ENCODE assay signal across 9 cellular contexts in the genomic region with DNA sequence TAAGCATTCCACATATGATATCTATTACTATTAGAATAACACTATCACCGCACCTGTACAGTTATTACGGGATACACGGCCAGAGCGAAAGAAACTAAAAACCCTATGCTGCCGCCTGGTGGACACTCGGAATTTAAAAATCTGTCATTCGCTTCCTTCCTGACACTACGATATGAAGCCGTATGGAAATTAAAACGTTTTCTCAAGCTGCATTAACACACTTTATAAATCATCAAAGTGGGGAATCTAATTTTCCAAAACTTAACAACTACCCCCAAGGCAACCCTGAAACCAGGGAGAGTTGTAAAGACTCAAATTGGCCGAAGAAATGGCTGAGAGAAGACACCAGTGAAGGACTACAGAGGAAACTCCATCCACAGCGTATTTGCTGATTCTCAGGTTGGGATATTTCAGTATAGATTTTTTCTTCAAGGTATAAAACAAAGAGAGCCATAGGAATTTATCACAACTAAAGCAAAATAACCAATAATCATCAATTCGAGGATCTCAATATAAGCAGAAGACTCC. TPM values are rescaled to one million over a fixed set of nuclear protein-coding genes. Genes with fewer than 3 reads are reported as not detected.
DNase-seq lines count a peak whose midpoint lies in the region; ATAC-seq and TF ChIP-seq lines count a peak whose summit lies in the region.
"Had no signal": no experiment of that assay in that cellular context is flagged by ENCODE, and none has a peak within 500 bp of the region (broad histone marks: within the 10 kb centered on the region; RNA-seq: fewer than 3 reads in every experiment).

No MANE protein-coding gene starts in this region.

- H2BK15ac ChIP-seq in neuronal stem cell (ENCODE audit: low read length), result no peak overlapping the region

- no CpG with 5 or more reads among the region's 13 CpGs for whole genome bisulfite sequencing in neuronal stem cell (ENCODE audit: extremely low coverage in 2 of 2, insufficient read length in 2 of 2, insufficient replicate concordance in 1 of 2), 2 donors
- WGBS in thyroid gland, 2 donors, result 19 to 20% methylated on average over 13 of the region's 13 CpGs

- H4K8ac ChIP-seq in neuronal stem cell (ENCODE audit: low read depth, low read length), result no peak overlapping the region

- TF ChIP-seq CTCF in CD14-positive monocyte (IDR thresholded peaks at IDR 0.05) (peak; percentile 90), fibroblast of pulmonary artery (IDR thresholded peaks at IDR 0.05; ENCODE audit: low read length, missing control alignments) (peak; percentile 72), thyroid gland (IDR thresholded peaks at IDR 0.05) (peak; percentile 30 to 84 (median 63))

- H3K9me3 ChIP-seq in neuronal stem cell (replicated peaks in 1 of 2; ENCODE audit: control insufficient read depth in 2 of 2, insufficient read depth in 1 of 2, low read depth in 1 of 2, low read length in 2 of 2) (no peaks in the 10 kb centered on the region), thyroid gland (no peaks in the 10 kb centered on the region)
- H3K9me3 ChIP-seq: SJSA1 had no signal

- H3K79me1 ChIP-seq in neuronal stem cell (ENCODE audit: low read depth, low read length), result no peaks in the 10 kb centered on the region

- intact Hi-C loops in CD14-positive monocyte (cut with micrococcal nuclease) (loop anchor here in 1 of 2 donors (2.0 to 5.0 kb wide), 2 partner anchors 42 to 416 kb away; no protein-coding TSS in a partner anchor), thyroid gland (cut with DNase I) (loop anchor here (5.0 kb wide), 1 partner anchor 81 kb away; no protein-coding TSS in a partner anchor)

- H2BK5ac ChIP-seq in neuronal stem cell (ENCODE audit: low read length), result no peak overlapping the region

- H4K91ac ChIP-seq in neuronal stem cell (ENCODE audit: low read depth, low read length, poor library complexity), result no peak overlapping the region

- H3K27ac ChIP-seq in neuronal stem cell (replicated peaks; ENCODE audit: low read length), result no peak overlapping the region
- no peak overlapping the region for H3K27ac ChIP-seq in thyroid gland
- H3K27ac ChIP-seq: SJSA1 had no signal

- H2AFZ ChIP-seq in neuronal stem cell (ENCODE audit: low read length), result peak overlapping the region; percentile 64

- H3K36me3 Mint-ChIP-seq in CD14-positive monocyte, result peaks cover 3 to 8% of the 10 kb centered on the region in 2 donors
- H3K36me3 Mint-ChIP-seq in activated T-cell treated with anti-CD3 and anti-CD28 coated beads, Interleukin-2, amount 50 U/mL, for 4 hours (ENCODE audit: insufficient read depth), result no peaks in the 10 kb centered on the region

- no peak overlapping the region for H2BK12ac ChIP-seq in neuronal stem cell (ENCODE audit: low read length)

- peak; percentile 67 for ATAC-seq in GM19324 (IDR thresholded peaks at IDR 0.05; ENCODE audit: low FRiP score, unreplicated experiment)
- ATAC-seq in activated T-cell treated with anti-CD3 and anti-CD28 coated beads, Interleukin-2, amount 50 U/mL, for 4 hours, result peak; percentile 57 to 58

- no peak overlapping the region for H3K14ac ChIP-seq in neuronal stem cell (ENCODE audit: low read length)

- no peak overlapping the region for H3K18ac ChIP-seq in neuronal stem cell (ENCODE audit: low read length)

- H3K4me2 ChIP-seq in neuronal stem cell (ENCODE audit: insufficient read depth, low read length, poor library complexity, severe bottlenecking), result no peak overlapping the region

- no peak overlapping the region for H3K9ac ChIP-seq in neuronal stem cell (ENCODE audit: low read depth, low read length, poor library complexity)

- peaks cover 4% of the 10 kb centered on the region for H3K4me1 Mint-ChIP-seq in CD14-positive monocyte
- H3K4me1 Mint-ChIP-seq in activated T-cell treated with anti-CD3 and anti-CD28 coated beads, Interleukin-2, amount 50 U/mL, for 4 hours (ENCODE audit: low read depth), result peaks cover 3% of the 10 kb centered on the region

- no peak overlapping the region for H3K4ac ChIP-seq in neuronal stem cell (ENCODE audit: low read length)

- H3K27ac Mint-ChIP-seq in CD14-positive monocyte, result peak overlapping the region in 1 of 7 donors; percentile 23

- no peaks in the 10 kb centered on the region for H3K4me1 ChIP-seq in neuronal stem cell (ENCODE audit: control insufficient read depth in 2 of 2, insufficient read depth in 1 of 2, low read depth in 1 of 2, low read length in 2 of 2)
- H3K4me1 ChIP-seq in thyroid gland, result no peaks in the 10 kb centered on the region
- H3K4me1 ChIP-seq: SJSA1 had no signal

- H3K23ac ChIP-seq in neuronal stem cell (ENCODE audit: low read depth, low read length, poor library complexity), result no peak overlapping the region

- H3K27me3 Mint-ChIP-seq in CD14-positive monocyte (ENCODE audit: low read depth in 3 of 3), result peaks cover 0 to 2% (median 0%) of the 10 kb centered on the region in 3 donors
- H3K27me3 Mint-ChIP-seq in activated T-cell treated with anti-CD3 and anti-CD28 coated beads, Interleukin-2, amount 50 U/mL, for 4 hours (ENCODE audit: low read depth), result peaks cover 17% of the 10 kb centered on the region

- no peaks in the 10 kb centered on the region for H3K9me3 Mint-ChIP-seq in CD14-positive monocyte
- no peaks in the 10 kb centered on the region for H3K9me3 Mint-ChIP-seq in activated T-cell treated with anti-CD3 and anti-CD28 coated beads, Interleukin-2, amount 50 U/mL, for 4 hours

- H3K4me3 ChIP-seq in fibroblast of pulmonary artery (replicated peaks; ENCODE audit: low read depth, low read length) (peak overlapping the region; percentile 32), neuronal stem cell (ENCODE audit: low read length in 2 of 2) (no peak overlapping the region), thyroid gland (replicated peaks in 1 of 3) (no peak overlapping the region)
- H3K4me3 ChIP-seq: SJSA1 had no signal

- H3K4me3 Mint-ChIP-seq in CD14-positive monocyte, result peak overlapping the region in 1 of 2 donors; percentile 75
- H3K4me3 Mint-ChIP-seq in activated T-cell treated with anti-CD3 and anti-CD28 coated beads, Interleukin-2, amount 50 U/mL, for 4 hours, result peak overlapping the region; percentile 37

- DNase-seq in CD14-positive monocyte (ENCODE audit: low spot score) (no peak), HT1080 (ENCODE audit: low read depth) (peak; percentile 52), OCI-M2 (lab: John Stamatoyannopoulos, UW; ENCODE audit: unreplicated experiment) (peak; percentile 60), fibroblast of pulmonary artery (ENCODE audit: low read depth) (peak; percentile 53), neuronal stem cell (ENCODE audit: low spot score) (peak; percentile 27), thyroid gland (peak; percentile 60 to 69)
- peak; percentile 60 for DNase-seq in activated T-cell treated with anti-CD3 and anti-CD28 coated beads, Interleukin-2, amount 50 U/mL, for 4 hours

- no peak overlapping the region for H2BK120ac ChIP-seq in neuronal stem cell (ENCODE audit: low read depth, low read length)

- TF ChIP-seq POLR2A in thyroid gland (IDR thresholded peaks at IDR 0.05), result no peak

- H2AK5ac ChIP-seq in neuronal stem cell (ENCODE audit: low read depth, low read length), result no peak overlapping the region

- peaks cover 0 to 29% (median 0%) of the 10 kb centered on the region in 3 experiments for H3K27me3 ChIP-seq in neuronal stem cell (ENCODE audit: control insufficient read depth in 3 of 3, insufficient read depth in 3 of 3, low read depth in 1 of 3, low read length in 3 of 3)
- H3K27me3 ChIP-seq in thyroid gland, result no peaks in the 10 kb centered on the region

- H3K36me3 ChIP-seq in neuronal stem cell (replicated peaks in 1 of 2; ENCODE audit: control insufficient read depth in 2 of 2, insufficient read depth in 2 of 2, low read length in 2 of 2) (no peaks in the 10 kb centered on the region), thyroid gland (no peaks in the 10 kb centered on the region)
- H3K36me3 ChIP-seq: SJSA1 had no signal

RNA-seq across cellular contexts. Expression of a gene that starts 1.4 kb away (rescaled TPM):
- under 1 TPM in 1 of 2 donors, not detected in 1; 0.09 TPM for polyA plus RNA-seq in CD14-positive monocyte
- 0.03 TPM in 1 of 2 replicates, not detected in the other for total RNA-seq in HT1080 (2014; rRNA removed; shearing (Covaris generic))
- not detected in 2 replicates for polyA plus RNA-seq in HT1080 (2015; cell fraction: cytosol; rRNA removed)
- polyA plus RNA-seq in HT1080 (2015; cell fraction: nucleus; rRNA removed), result not detected in 2 replicates
- under 1 TPM in 1 of 3 donors, not detected in 2; 0.05 TPM for total RNA-seq in activated T-cell treated with anti-CD3 and anti-CD28 coated beads, Interleukin-2, amount 50 U/mL, for 4 hours
- 0.01 TPM for polyA plus RNA-seq in neuronal stem cell (2013, experiment 1 of 2)
- not detected for polyA plus RNA-seq in neuronal stem cell (2013, experiment 2 of 2)
- under 1 TPM in 2 of 4 donors, not detected in 2; 0.15 to 0.27 TPM for total RNA-seq in thyroid gland
- total RNA-seq: SJSA1 had no signal

RNA-seq across cellular contexts. Expression of a gene that starts 36.7 kb away (rescaled TPM):
- polyA plus RNA-seq in CD14-positive monocyte, result 1 to 10 TPM; 8.7 to 9.9 TPM
- 0.33 and 0.35 TPM in 2 replicates for total RNA-seq in HT1080 (2014; rRNA removed; shearing (Covaris generic))
- polyA plus RNA-seq in HT1080 (2015; cell fraction: cytosol; rRNA removed), result 0.69 and 0.74 TPM in 2 replicates
- 0.19 and 0.42 TPM in 2 replicates for polyA plus RNA-seq in HT1080 (2015; cell fraction: nucleus; rRNA removed)
- under 1 TPM; 0.45 to 0.68 (median 0.56) TPM for total RNA-seq in activated T-cell treated with anti-CD3 and anti-CD28 coated beads, Interleukin-2, amount 50 U/mL, for 4 hours
- polyA plus RNA-seq in neuronal stem cell (2013, experiment 1 of 2), result 0.04 TPM
- polyA plus RNA-seq in neuronal stem cell (2013, experiment 2 of 2), result 0.03 TPM
- 10 to 100 TPM; 13.4 to 20.8 (median 17.7) TPM for total RNA-seq in thyroid gland

Comparison
In these comparisons a context has a peak if more than half of its experiments do, and no peak if none do; other contexts are left out.
1. RNA of a gene that starts 36.7 kb away (total RNA-seq): 13.4 to 20.8 TPM in thyroid gland; 0.45 to 0.68 TPM in activated T-cell treated with anti-CD3 and anti-CD28 coated beads, Interleukin-2, amount 50 U/mL, for 4 hours and 0.33 to 0.35 TPM in HT1080; every median in the first group is over 4 times any median in the second.
2. Peak in every context shown above with its lines, with median percentiles within 50 percentile points of each other: CTCF ChIP-seq.